In the genomic region with DNA sequence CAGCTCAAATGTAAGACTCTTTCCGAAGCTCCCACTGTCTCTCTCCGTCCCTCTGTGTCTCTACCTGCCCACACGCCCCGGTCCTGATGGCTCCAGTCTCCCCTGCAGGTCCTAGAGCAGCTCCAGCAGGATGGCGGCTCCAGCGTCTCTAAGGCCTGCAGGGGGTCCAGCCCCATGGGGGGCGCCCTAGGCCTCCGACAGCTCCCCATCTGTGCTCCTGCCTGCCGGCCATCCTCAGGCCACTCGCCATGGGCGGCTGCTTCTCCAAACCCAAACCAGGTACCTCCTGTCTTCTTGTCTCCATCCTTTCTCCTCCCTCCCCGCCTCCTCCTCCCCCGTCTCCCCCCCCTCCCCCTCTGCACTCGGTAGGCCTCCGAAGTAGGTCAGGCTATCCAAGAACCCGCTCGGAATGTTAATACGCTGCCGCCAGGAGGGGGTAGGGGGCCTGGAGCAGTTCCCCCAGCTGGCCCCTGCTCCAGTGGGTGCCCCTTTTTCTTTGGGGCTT, we compare ENCODE assay signal across 26 cellular contexts. TPM values are rescaled to one million over a fixed set of nuclear protein-coding genes. Genes with fewer than 3 reads are reported as not detected.
DNase-seq lines count a peak whose midpoint lies in the region; ATAC-seq and TF ChIP-seq lines count a peak whose summit lies in the region.
"Had no signal": no experiment of that assay in that cellular context is flagged by ENCODE, and none has a peak within 500 bp of the region (broad histone marks: within the 10 kb centered on the region; RNA-seq: fewer than 3 reads in every experiment).

No MANE protein-coding gene starts in this region.

- H3K4me2 ChIP-seq in GM23338: peak overlapping the region; percentile 67; the same call in 1 of the 2 replicates
- H3K4me2 ChIP-seq in OCI-LY7 (ENCODE audit: low read length): 0 out of 2 replicates have a peak overlapping the region, but pooled peaks have one; percentile 25
- H3K4me2 ChIP-seq in PC-9: no peak overlapping the region
- H3K4me2 ChIP-seq: hepatocyte had no signal

- peaks cover 58% of the 10 kb centered on the region for H3K27me3 Mint-ChIP-seq in GM23338 (ENCODE audit: insufficient read depth, low read depth, poor library complexity)
- peaks cover 89% of the 10 kb centered on the region for H3K27me3 Mint-ChIP-seq in endodermal cell (ENCODE audit: insufficient read depth)
- peaks cover 34% of the 10 kb centered on the region for H3K27me3 Mint-ChIP-seq in neural crest cell (ENCODE audit: low read depth)
- peaks cover 22% of the 10 kb centered on the region for H3K27me3 Mint-ChIP-seq in activated T-cell treated with anti-CD3 and anti-CD28 coated beads, Interleukin-2, amount 50 U/mL, for 24 hours

- H3K9me2 ChIP-seq in GM23338 (ENCODE audit: insufficient read depth) (no peaks in the 10 kb centered on the region), OCI-LY7 (ENCODE audit: insufficient read depth, low read length) (no peaks in the 10 kb centered on the region), PC-9 (ENCODE audit: insufficient read depth) (no peaks in the 10 kb centered on the region)

- peak; percentile 56 for ATAC-seq in GM23338
- ATAC-seq: mucosa of descending colon; PC-3; stimulated activated naive CD8-positive, alpha-beta T cell treated with anti-CD3 and anti-CD28 coated beads, Interleukin-15, amount 100 ng/mL, for 72 hours; T-cell had no signal

- H3K27ac ChIP-seq in GM23338 (ENCODE audit: low read depth) (no peak overlapping the region), OCI-LY7 (ENCODE audit: low read depth, low read length, poor library complexity, severe bottlenecking) (no peak overlapping the region), endodermal cell (ENCODE audit: low read depth, low read length) (no peak overlapping the region), PC-9 (no peak overlapping the region)
- H3K27ac ChIP-seq: brain microvascular endothelial cell, C4-2B, esophagus squamous epithelium, hepatocyte, tibial nerve had no signal

- H3K36me3 Mint-ChIP-seq in GM23338 (ENCODE audit: low read depth): no peaks in the 10 kb centered on the region; the same call in 2 of the 3 replicates
- no peaks in the 10 kb centered on the region for H3K36me3 Mint-ChIP-seq in endodermal cell (ENCODE audit: low read depth)
- no peaks in the 10 kb centered on the region for H3K36me3 Mint-ChIP-seq in neural crest cell (ENCODE audit: low read depth)
- H3K36me3 Mint-ChIP-seq in activated T-cell treated with anti-CD3 and anti-CD28 coated beads, Interleukin-2, amount 50 U/mL, for 24 hours (ENCODE audit: low read depth): no peaks in the 10 kb centered on the region
- H3K36me3 Mint-ChIP-seq: T-cell had no signal

- peaks cover 22% of the 10 kb centered on the region for H3K4me1 Mint-ChIP-seq in GM23338
- peaks cover 13% of the 10 kb centered on the region for H3K4me1 Mint-ChIP-seq in endodermal cell
- H3K4me1 Mint-ChIP-seq in neural crest cell: peaks cover 36% of the 10 kb centered on the region
- peaks cover 11% of the 10 kb centered on the region for H3K4me1 Mint-ChIP-seq in activated T-cell treated with anti-CD3 and anti-CD28 coated beads, Interleukin-2, amount 50 U/mL, for 24 hours (ENCODE audit: low read depth)

- H3K4me3 Mint-ChIP-seq in GM23338: peak overlapping the region; percentile 23; the same call in 1 of the 3 replicates
- no peak overlapping the region for H3K4me3 Mint-ChIP-seq in endodermal cell
- peak overlapping the region; percentile 51 for H3K4me3 Mint-ChIP-seq in neural crest cell
- no peak overlapping the region for H3K4me3 Mint-ChIP-seq in activated T-cell treated with anti-CD3 and anti-CD28 coated beads, Interleukin-2, amount 50 U/mL, for 24 hours
- H3K4me3 Mint-ChIP-seq: stimulated activated naive CD8-positive, alpha-beta T cell treated with anti-CD3 and anti-CD28 coated beads, Interleukin-15, amount 100 ng/mL, for 72 hours; T-cell had no signal

- H3K36me3 ChIP-seq in GM23338 (ENCODE audit: insufficient read depth): no peaks in the 10 kb centered on the region
- H3K36me3 ChIP-seq in OCI-LY7 (ENCODE audit: insufficient read depth, low read length): no peaks in the 10 kb centered on the region
- H3K36me3 ChIP-seq in endodermal cell (ENCODE audit: control insufficient read depth, insufficient read depth, low read length): no peaks in the 10 kb centered on the region
- no peaks in the 10 kb centered on the region for H3K36me3 ChIP-seq in PC-9 (ENCODE audit: low read depth)
- H3K36me3 ChIP-seq: brain microvascular endothelial cell, colonic mucosa, esophagus squamous epithelium, tibial nerve had no signal

- no peaks in the 10 kb centered on the region for H3K9me3 Mint-ChIP-seq in GM23338
- no peaks in the 10 kb centered on the region for H3K9me3 Mint-ChIP-seq in endodermal cell
- H3K9me3 Mint-ChIP-seq in neural crest cell: no peaks in the 10 kb centered on the region
- no peaks in the 10 kb centered on the region for H3K9me3 Mint-ChIP-seq in activated T-cell treated with anti-CD3 and anti-CD28 coated beads, Interleukin-2, amount 50 U/mL, for 24 hours
- H3K9me3 Mint-ChIP-seq: stimulated activated naive CD8-positive, alpha-beta T cell treated with anti-CD3 and anti-CD28 coated beads, Interleukin-15, amount 100 ng/mL, for 72 hours; T-cell had no signal

- BruUV-seq in OCI-LY7 (replicated peaks; lab: Mats Ljungman, UMichigan) (no TSS peak), PC-9 (replicated peaks; lab: Mats Ljungman, UMichigan) (no TSS peak)

- POLR2A ChIA-PET in OCI-LY7 (lab: Charles Lee) (no interaction called here), PC-9 (lab: Charles Lee; ENCODE audit: unreplicated experiment) (interaction anchor here (0.6 kb wide), 1 partner anchor 88 kb away, joined by 6 read pairs; no protein-coding TSS in a partner anchor)

- CTCF ChIA-PET in OCI-LY7 (lab: Charles Lee; ENCODE audit: unreplicated experiment): no interaction called here
- CTCF ChIA-PET in PC-9 (lab: Charles Lee): no interaction called here

- peaks cover 3% of the 10 kb centered on the region; the same call in 1 of the 2 replicates for H4K20me1 ChIP-seq in GM23338 (replicated peaks; ENCODE audit: insufficient read depth)
- no peaks in the 10 kb centered on the region for H4K20me1 ChIP-seq in OCI-LY7 (ENCODE audit: insufficient read depth, low read length)
- no peaks in the 10 kb centered on the region for H4K20me1 ChIP-seq in PC-9 (ENCODE audit: insufficient read depth)

- 15 to 38% methylated on average over 4 to 17 of the region's 19 CpGs for WGBS in endodermal cell (ENCODE audit: insufficient coverage in 1 of 2, insufficient read length in 1 of 2), 2 experiments

- H3F3A ChIP-seq in GM23338 (replicated peaks; ENCODE audit: low read depth) (no peaks in the 10 kb centered on the region), PC-9 (ENCODE audit: insufficient read depth, low read depth) (no peaks in the 10 kb centered on the region)

- no peak overlapping the region for H2AFZ ChIP-seq in GM23338
- H2AFZ ChIP-seq in OCI-LY7 (ENCODE audit: low read length): no peak overlapping the region
- H2AFZ ChIP-seq in PC-9: no peak overlapping the region
- H2AFZ ChIP-seq: hepatocyte had no signal

- intact Hi-C loops in OCI-LY7 (cut with micrococcal nuclease; ENCODE audit: unreplicated experiment) (no loop called here), PC-9 (cut with micrococcal nuclease; ENCODE audit: unreplicated experiment) (no loop called here)

- no peak overlapping the region for H3K4me3 ChIP-seq in GM23338
- H3K4me3 ChIP-seq in OCI-LY7 (ENCODE audit: low read depth, low read length, poor library complexity, severe bottlenecking): no peak overlapping the region
- no peak overlapping the region for H3K4me3 ChIP-seq in endodermal cell (ENCODE audit: low read length)
- H3K4me3 ChIP-seq in PC-9: no peak overlapping the region
- H3K4me3 ChIP-seq: colonic mucosa, esophagus squamous epithelium, hepatocyte, mucosa of descending colon, tibial nerve had no signal

- DNase-seq in GM23338 (ENCODE audit: low spot score) (peak; percentile 53), OCI-LY7 (ENCODE audit: low spot score) (no peak), endodermal cell (peak; percentile 75), neural crest cell (ENCODE audit: low read depth, low spot score) (no peak), PC-9 (no peak), DMS153 treated with DMSO at 0.1 percent for 48 hours (lab: John Stamatoyannopoulos, UW; ENCODE audit: unreplicated experiment) (no peak), NCI-H1105 treated with DMSO at 0.1 percent for 48 hours (lab: John Stamatoyannopoulos, UW) (no peak)
- DNase-seq in activated T-cell treated with anti-CD3 and anti-CD28 coated beads, Interleukin-2, amount 50 U/mL, for 24 hours: no peak
- DNase-seq: activated CD4-positive, CD25-positive, alpha-beta regulatory T cell treated with anti-CD3 and anti-CD28 coated beads, Interleukin-2, amount 50 U/mL, for 72 hours; brain microvascular endothelial cell; colonic mucosa; EL; esophagus squamous epithelium; islet precursor cell; NCI-H1048; NCI-H1930; NCI-H774; PC-3; SIG-M5; stimulated activated naive CD8-positive, alpha-beta T cell treated with anti-CD3 and anti-CD28 coated beads, Interleukin-15, amount 100 ng/mL, for 72 hours; T-cell had no signal

- no peaks in the 10 kb centered on the region for H3K9me3 ChIP-seq in OCI-LY7 (ENCODE audit: low read length)
- no peaks in the 10 kb centered on the region for H3K9me3 ChIP-seq in endodermal cell (ENCODE audit: control insufficient read depth, low read length)
- no peaks in the 10 kb centered on the region for H3K9me3 ChIP-seq in PC-9 (ENCODE audit: insufficient read depth, low read depth)
- H3K9me3 ChIP-seq: colonic mucosa, esophagus squamous epithelium, mucosa of descending colon, tibial nerve had no signal

- H3K79me2 ChIP-seq in GM23338 (replicated peaks; ENCODE audit: insufficient read depth): no peaks in the 10 kb centered on the region
- no peaks in the 10 kb centered on the region for H3K79me2 ChIP-seq in OCI-LY7 (ENCODE audit: insufficient read depth, low read depth, low read length)
- H3K79me2 ChIP-seq in PC-9 (ENCODE audit: low read depth): no peaks in the 10 kb centered on the region
- H3K79me2 ChIP-seq: hepatocyte had no signal

- peaks cover 3% of the 10 kb centered on the region; the same call in 1 of the 2 replicates for H3K4me1 ChIP-seq in GM23338 (ENCODE audit: insufficient read depth)
- H3K4me1 ChIP-seq in OCI-LY7 (ENCODE audit: insufficient read depth, low read length, poor library complexity, severe bottlenecking): peaks cover 15% of the 10 kb centered on the region
- H3K4me1 ChIP-seq in endodermal cell (ENCODE audit: control insufficient read depth, insufficient read depth, low read length): peaks cover 4% of the 10 kb centered on the region
- no peaks in the 10 kb centered on the region for H3K4me1 ChIP-seq in PC-9 (replicated peaks; ENCODE audit: insufficient read depth)

- no peak overlapping the region for H3K9ac ChIP-seq in endodermal cell (ENCODE audit: extremely low read depth, low read length, poor library complexity, severe bottlenecking)

- no peak overlapping the region for H3K27ac Mint-ChIP-seq in GM23338
- H3K27ac Mint-ChIP-seq in endodermal cell: no peak overlapping the region
- H3K27ac Mint-ChIP-seq in neural crest cell (ENCODE audit: unreplicated experiment): no peak overlapping the region
- no peak overlapping the region for H3K27ac Mint-ChIP-seq in activated T-cell treated with anti-CD3 and anti-CD28 coated beads, Interleukin-2, amount 50 U/mL, for 24 hours
- H3K27ac Mint-ChIP-seq: T-cell had no signal

- H3K27me3 ChIP-seq in GM23338 (ENCODE audit: insufficient read depth): peaks cover 84% of the 10 kb centered on the region
- H3K27me3 ChIP-seq in endodermal cell (ENCODE audit: control insufficient read depth, insufficient read depth, low read length, poor library complexity, severe bottlenecking): peaks cover 80% of the 10 kb centered on the region
- H3K27me3 ChIP-seq in PC-9 (ENCODE audit: insufficient read depth, low read depth): no peaks in the 10 kb centered on the region
- H3K27me3 ChIP-seq: colonic mucosa had no signal

- TF ChIP-seq CTCF in GM23338 (conservative IDR thresholded peaks at IDR 0.05; ENCODE audit: low read depth in 2 of 2): no peak
- no peak for TF ChIP-seq CTCF in OCI-LY7 (conservative IDR thresholded peaks at IDR 0.05; ENCODE audit: low read length)
- TF ChIP-seq CTCF in endodermal cell (conservative IDR thresholded peaks at IDR 0.05): peak; percentile 31
- no peak for TF ChIP-seq CTCF in neural crest cell (conservative IDR thresholded peaks at IDR 0.05)
- no peak for TF ChIP-seq CTCF in PC-9 (conservative IDR thresholded peaks at IDR 0.05)

RNA-seq across cellular contexts. Expression of a gene that starts 0.7 kb away (rescaled TPM):
- total RNA-seq in GM23338 (2014; rRNA removed; shearing (Covaris generic)): 0.45 and 1.7 TPM in 2 replicates
- polyA plus RNA-seq in GM23338 (2016; fragmentation: Nextera tagmentation; extraction: Ambion mirVana): 1.4 and 1.5 TPM in 2 replicates
- total RNA-seq in OCI-LY7 (2014; rRNA removed; shearing (Covaris generic)): 0.47 TPM in 1 of 2 replicates, not detected in the other
- total RNA-seq in OCI-LY7 (2022): not detected in 2 replicates
- total RNA-seq in endodermal cell: 1 to 10 TPM; 1.8 to 2.7 TPM
- polyA plus RNA-seq in endodermal cell (2013, experiment 1 of 2): 0.43 TPM
- polyA plus RNA-seq in endodermal cell (2013, experiment 2 of 2): 0.70 TPM
- 0.79 and 0.84 TPM in 2 replicates for total RNA-seq in neural crest cell
- total RNA-seq in PC-9 (2021): 6.9 and 7.4 TPM in 2 replicates
- total RNA-seq: LHCN-M2 had no signal

RNA-seq across cellular contexts. Expression of a gene that starts 14.3 kb away (rescaled TPM):
- 39.9 and 41.1 TPM in 2 replicates for total RNA-seq in GM23338 (2014; rRNA removed; shearing (Covaris generic))
- 7.7 and 9.2 TPM in 2 replicates for polyA plus RNA-seq in GM23338 (2016; fragmentation: Nextera tagmentation; extraction: Ambion mirVana)
- 46.8 and 48.3 TPM in 2 replicates for total RNA-seq in OCI-LY7 (2014; rRNA removed; shearing (Covaris generic))
- total RNA-seq in OCI-LY7 (2022) (54.9 and 61.8 TPM in 2 replicates), endodermal cell (10 to 100 TPM; 56.5 to 73.2 TPM), neural crest cell (88.7 and 94.5 TPM in 2 replicates), PC-9 (2021) (23.2 and 23.4 TPM in 2 replicates)
- 38.3 TPM for polyA plus RNA-seq in endodermal cell (2013, experiment 1 of 2)
- 33.0 TPM for polyA plus RNA-seq in endodermal cell (2013, experiment 2 of 2)

RNA-seq across cellular contexts. Expression of a gene that starts 34.2 kb away (rescaled TPM):
- total RNA-seq in GM23338 (2014; rRNA removed; shearing (Covaris generic)): 25.9 and 38.8 TPM in 2 replicates
- polyA plus RNA-seq in GM23338 (2016; fragmentation: Nextera tagmentation; extraction: Ambion mirVana): 20.4 and 21.8 TPM in 2 replicates
- 60.4 and 73.0 TPM in 2 replicates for total RNA-seq in OCI-LY7 (2014; rRNA removed; shearing (Covaris generic))
- total RNA-seq in OCI-LY7 (2022) (35.8 and 36.3 TPM in 2 replicates), endodermal cell (10 to 100 TPM; 16.6 to 19.6 TPM), neural crest cell (35.4 and 37.0 TPM in 2 replicates), PC-9 (2021) (16.4 and 17.0 TPM in 2 replicates)
- polyA plus RNA-seq in endodermal cell (2013, experiment 1 of 2): 21.8 TPM
- 21.4 TPM for polyA plus RNA-seq in endodermal cell (2013, experiment 2 of 2)

RNA-seq across cellular contexts. Expression of a gene that starts 47.2 kb away (rescaled TPM):
- not detected in 2 replicates for total RNA-seq in GM23338 (2014; rRNA removed; shearing (Covaris generic))
- not detected in 2 replicates for polyA plus RNA-seq in GM23338 (2016; fragmentation: Nextera tagmentation; extraction: Ambion mirVana)
- total RNA-seq in OCI-LY7 (2014; rRNA removed; shearing (Covaris generic)): 0.06 TPM in 1 of 2 replicates, not detected in the other
- total RNA-seq in OCI-LY7 (2022): 0.30 and 0.32 TPM in 2 replicates
- 1 to 10 TPM in 1 of 2 donors, under 1 TPM in 1; 0.73 to 1.9 TPM for total RNA-seq in endodermal cell
- 1.4 TPM for polyA plus RNA-seq in endodermal cell (2013, experiment 1 of 2)
- 1.3 TPM for polyA plus RNA-seq in endodermal cell (2013, experiment 2 of 2)
- 3.4 and 4.5 TPM in 2 replicates for total RNA-seq in neural crest cell
- total RNA-seq in PC-9 (2021): 2.4 and 2.7 TPM in 2 replicates

RNA-seq across cellular contexts. Expression of a gene that starts 50.5 kb away (rescaled TPM):
- total RNA-seq in GM23338 (2014; rRNA removed; shearing (Covaris generic)): 97.6 and 104 TPM in 2 replicates
- 39.5 and 40.7 TPM in 2 replicates for polyA plus RNA-seq in GM23338 (2016; fragmentation: Nextera tagmentation; extraction: Ambion mirVana)
- 47.5 and 57.7 TPM in 2 replicates for total RNA-seq in OCI-LY7 (2014; rRNA removed; shearing (Covaris generic))
- total RNA-seq in OCI-LY7 (2022) (70.9 and 73.4 TPM in 2 replicates), endodermal cell (100 to 1,000 TPM in 1 of 2 donors, 10 to 100 TPM in 1; 89.5 to 104 TPM), neural crest cell (102 and 107 TPM in 2 replicates), PC-9 (2021) (45.8 and 49.7 TPM in 2 replicates)
- polyA plus RNA-seq in endodermal cell (2013, experiment 1 of 2): 50.0 TPM
- 52.3 TPM for polyA plus RNA-seq in endodermal cell (2013, experiment 2 of 2)

Comparison
In these comparisons a context has a peak if more than half of its experiments do, and no peak if none do; other contexts are left out.
1. DNase-seq: peak in GM23338 (single experiment) and endodermal cell (single experiment); none in OCI-LY7 (single experiment), neural crest cell (single experiment), activated T-cell treated with anti-CD3 and anti-CD28 coated beads, Interleukin-2, amount 50 U/mL, for 24 hours (single experiment), PC-9 (0 of 2), DMS153 treated with DMSO at 0.1 percent for 48 hours (single experiment) and NCI-H1105 treated with DMSO at 0.1 percent for 48 hours (single experiment).
2. H3K4me3 Mint-ChIP-seq: peak in GM23338 (single experiment) and neural crest cell (single experiment); none in endodermal cell (single experiment) and activated T-cell treated with anti-CD3 and anti-CD28 coated beads, Interleukin-2, amount 50 U/mL, for 24 hours (single experiment).